ENCODE assay signal across 11 cellular contexts in the genomic region with DNA sequence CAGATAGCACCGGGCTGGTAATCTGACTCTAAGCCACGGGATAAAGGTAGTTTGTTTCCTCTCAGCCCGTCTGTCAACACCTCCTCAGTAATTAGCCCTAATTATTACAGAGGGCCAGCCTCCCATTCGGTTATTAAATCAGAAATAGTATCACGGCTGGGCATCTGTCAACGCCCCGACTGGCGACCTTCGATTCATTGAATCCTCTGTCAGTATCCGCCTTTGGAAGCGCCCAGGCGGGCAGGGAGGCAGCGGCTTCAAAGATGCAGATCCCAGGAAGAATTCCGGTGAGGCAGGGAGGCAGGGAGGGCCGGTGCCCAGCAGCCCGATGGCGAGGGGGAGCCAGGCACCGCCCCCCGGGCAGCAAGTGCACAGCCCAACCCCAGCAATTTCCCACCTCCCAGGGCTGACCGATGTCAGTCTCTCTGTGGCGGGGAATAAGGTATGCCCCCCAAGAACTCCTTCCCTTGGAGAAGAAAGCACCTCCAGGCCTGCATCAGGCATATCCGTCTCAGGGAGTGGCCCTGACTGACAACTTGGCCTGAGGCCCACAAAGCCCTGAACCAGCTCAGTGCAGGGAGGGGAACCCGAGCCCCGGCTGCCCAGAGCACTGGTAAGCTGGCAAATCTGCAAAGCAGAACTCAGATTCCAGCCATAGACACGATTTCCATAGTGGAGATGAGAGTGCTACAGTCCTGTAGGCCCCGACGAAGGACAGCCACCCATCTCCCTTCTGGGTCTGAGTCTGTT. TPM values are rescaled to one million over a fixed set of nuclear protein-coding genes. Genes with fewer than 3 reads are reported as not detected.
DNase-seq lines count a peak whose midpoint lies in the region; ATAC-seq and TF ChIP-seq lines count a peak whose summit lies in the region.
"Had no signal": no experiment of that assay in that cellular context is flagged by ENCODE, and none has a peak within 500 bp of the region (broad histone marks: within the 10 kb centered on the region; RNA-seq: fewer than 3 reads in every experiment).

No MANE protein-coding gene starts in this region.

- H3K27me3 Mint-ChIP-seq in dendritic cell treated with granulocyte-macrophage colony-stimulating factor and Interleukin-4, amounts not matched to agents 40 ng/mL and 50 ng/mL, for 4 days: no peaks in the 10 kb centered on the region
- no peaks in the 10 kb centered on the region for H3K27me3 Mint-ChIP-seq in activated naive CD4-positive, alpha-beta T cell treated with anti-CD3 and anti-CD28 coated beads, Interleukin-2, amount 10 ng/mL, durations not matched to agents 7 days and 5 days

- no peaks in the 10 kb centered on the region for H3K27me3 ChIP-seq in prostate gland (replicated peaks; ENCODE audit: insufficient read depth)

- H3K4me3 Mint-ChIP-seq in dendritic cell treated with granulocyte-macrophage colony-stimulating factor and Interleukin-4, amounts not matched to agents 40 ng/mL and 50 ng/mL, for 4 days: peak overlapping the region; percentile 57
- no peak overlapping the region for H3K4me3 Mint-ChIP-seq in activated naive CD4-positive, alpha-beta T cell treated with anti-CD3 and anti-CD28 coated beads, Interleukin-2, amount 10 ng/mL, durations not matched to agents 7 days and 5 days
- H3K4me3 Mint-ChIP-seq: natural killer cell had no signal

- no peak for TF ChIP-seq POLR2A in prostate gland (IDR thresholded peaks at IDR 0.05)

- H3K4me1 Mint-ChIP-seq in dendritic cell treated with granulocyte-macrophage colony-stimulating factor and Interleukin-4, amounts not matched to agents 40 ng/mL and 50 ng/mL, for 4 days (ENCODE audit: low read depth): peaks cover 29% of the 10 kb centered on the region
- peaks cover 15% of the 10 kb centered on the region for H3K4me1 Mint-ChIP-seq in activated naive CD4-positive, alpha-beta T cell treated with anti-CD3 and anti-CD28 coated beads, Interleukin-2, amount 10 ng/mL, durations not matched to agents 7 days and 5 days

- peak overlapping the region; percentile 92 for H3K27ac Mint-ChIP-seq in dendritic cell treated with granulocyte-macrophage colony-stimulating factor and Interleukin-4, amounts not matched to agents 40 ng/mL and 50 ng/mL, for 4 days
- H3K27ac Mint-ChIP-seq in activated naive CD4-positive, alpha-beta T cell treated with anti-CD3 and anti-CD28 coated beads, Interleukin-2, amount 10 ng/mL, durations not matched to agents 7 days and 5 days: no peak overlapping the region

- H3K4me3 ChIP-seq in prostate gland: no peak overlapping the region

- ATAC-seq in HG03025 (IDR thresholded peaks at IDR 0.05; ENCODE audit: low FRiP score, unreplicated experiment): no peak
- ATAC-seq: natural killer cell had no signal

- no peaks in the 10 kb centered on the region for H3K36me3 ChIP-seq in prostate gland

- CTCF ChIA-PET in activated naive CD4-positive, alpha-beta T cell treated with anti-CD3 and anti-CD28 coated beads, Interleukin-2, amount 10 ng/mL, durations not matched to agents 7 days and 5 days (lab: Charles Lee): no interaction called here

- DNase-seq in COR-L47 (lab: John Stamatoyannopoulos, UW): peak; percentile 74
- peak; percentile 45 to 74 for DNase-seq in NCI-H2081 (lab: John Stamatoyannopoulos, UW)
- DNase-seq in prostate gland (ENCODE audit: low spot score): no peak
- DNase-seq in COLO668 (lab: John Stamatoyannopoulos, UW; ENCODE audit: unreplicated experiment): no peak
- DNase-seq in activated CD4-positive, alpha-beta T cell treated with anti-CD3 and anti-CD28 coated beads, Interleukin-2, amount 50 U/mL, for 1 hour: no peak
- no peak for DNase-seq in activated naive CD4-positive, alpha-beta T cell treated with anti-CD3 and anti-CD28 coated beads, Interleukin-2, amount 10 ng/mL, durations not matched to agents 7 days and 5 days
- DNase-seq: activated CD4-positive, alpha-beta T cell treated with anti-CD3 and anti-CD28 coated beads, Interleukin-2, amount 50 U/mL, for 48 hours; activated naive CD4-positive, alpha-beta T cell; natural killer cell had no signal

- intact Hi-C loops in dendritic cell treated with granulocyte-macrophage colony-stimulating factor and Interleukin-4, amounts not matched to agents 40 ng/mL and 50 ng/mL, for 4 days (cut with micrococcal nuclease): no loop called here
- intact Hi-C loops in prostate gland (cut with DNase I): no loop called here

- H3K9me3 Mint-ChIP-seq in dendritic cell treated with granulocyte-macrophage colony-stimulating factor and Interleukin-4, amounts not matched to agents 40 ng/mL and 50 ng/mL, for 4 days: no peaks in the 10 kb centered on the region
- H3K9me3 Mint-ChIP-seq in activated naive CD4-positive, alpha-beta T cell treated with anti-CD3 and anti-CD28 coated beads, Interleukin-2, amount 10 ng/mL, durations not matched to agents 7 days and 5 days: peaks cover 5% of the 10 kb centered on the region
- H3K9me3 Mint-ChIP-seq: natural killer cell had no signal

- H3K4me1 ChIP-seq in prostate gland (replicated peaks): peaks cover 11% of the 10 kb centered on the region

- H3K36me3 Mint-ChIP-seq in dendritic cell treated with granulocyte-macrophage colony-stimulating factor and Interleukin-4, amounts not matched to agents 40 ng/mL and 50 ng/mL, for 4 days (ENCODE audit: low read depth): peaks cover 11% of the 10 kb centered on the region
- peaks cover 14% of the 10 kb centered on the region for H3K36me3 Mint-ChIP-seq in activated naive CD4-positive, alpha-beta T cell treated with anti-CD3 and anti-CD28 coated beads, Interleukin-2, amount 10 ng/mL, durations not matched to agents 7 days and 5 days
- H3K36me3 Mint-ChIP-seq: natural killer cell had no signal

- H3K27ac ChIP-seq in prostate gland: peak overlapping the region; percentile 34 to 58

- no peaks in the 10 kb centered on the region for H3K9me3 ChIP-seq in prostate gland

- TF ChIP-seq CTCF in prostate gland (IDR thresholded peaks at IDR 0.05): no peak

- WGBS in prostate gland: 65% methylated on average over 25 of the region's 27 CpGs

RNA-seq across cellular contexts. Expression of a gene that starts 11.4 kb away (rescaled TPM):
- 10 to 100 TPM in 1 of 2 donors, 1 to 10 TPM in 1; 5.6 to 12.0 TPM for total RNA-seq in prostate gland

RNA-seq across cellular contexts. Expression of a gene that starts 11.4 kb away (rescaled TPM):
- total RNA-seq in prostate gland: 10 to 100 TPM; 15.7 to 41.9 TPM

Comparison
In these comparisons a context has a peak if more than half of its experiments do, and no peak if none do; other contexts are left out.
1. DNase-seq: peak in COR-L47 (single experiment) and NCI-H2081 (2 of 2); none in prostate gland (single experiment), COLO668 (single experiment), activated CD4-positive, alpha-beta T cell treated with anti-CD3 and anti-CD28 coated beads, Interleukin-2, amount 50 U/mL, for 1 hour (single experiment) and activated naive CD4-positive, alpha-beta T cell treated with anti-CD3 and anti-CD28 coated beads, Interleukin-2, amount 10 ng/mL, durations not matched to agents 7 days and 5 days (single experiment).